In genomic region chr7:54869513-54869912, GRCh38 we compare ENCODE assay signal across 1 cellular context.
TF ChIP-seq lines count a peak whose summit lies in the region.

No MANE protein-coding gene starts in this region.

TF ChIP-seq in SK-N-SH treated with all-trans-retinoic acid at 6 μM for 48 hours, 23 proteins besides CTCF, POLR2A, EP300 and RAD21 (continued from another document):
- no peak for TF ChIP-seq CSRNP3 (CRISPR knock-in tag; IDR thresholded peaks at IDR 0.05)
- no peak for TF ChIP-seq TOX (CRISPR knock-in tag; IDR thresholded peaks at IDR 0.05; ENCODE audit: borderline replicate concordance)
- TF ChIP-seq POU6F1 (CRISPR knock-in tag; IDR thresholded peaks at IDR 0.05; ENCODE audit: borderline replicate concordance, low read depth) = no peak
- no peak for TF ChIP-seq TSHZ2 (CRISPR knock-in tag; IDR thresholded peaks at IDR 0.05)
